1 cellular context compared by ENCODE assay signal in the genomic region with DNA sequence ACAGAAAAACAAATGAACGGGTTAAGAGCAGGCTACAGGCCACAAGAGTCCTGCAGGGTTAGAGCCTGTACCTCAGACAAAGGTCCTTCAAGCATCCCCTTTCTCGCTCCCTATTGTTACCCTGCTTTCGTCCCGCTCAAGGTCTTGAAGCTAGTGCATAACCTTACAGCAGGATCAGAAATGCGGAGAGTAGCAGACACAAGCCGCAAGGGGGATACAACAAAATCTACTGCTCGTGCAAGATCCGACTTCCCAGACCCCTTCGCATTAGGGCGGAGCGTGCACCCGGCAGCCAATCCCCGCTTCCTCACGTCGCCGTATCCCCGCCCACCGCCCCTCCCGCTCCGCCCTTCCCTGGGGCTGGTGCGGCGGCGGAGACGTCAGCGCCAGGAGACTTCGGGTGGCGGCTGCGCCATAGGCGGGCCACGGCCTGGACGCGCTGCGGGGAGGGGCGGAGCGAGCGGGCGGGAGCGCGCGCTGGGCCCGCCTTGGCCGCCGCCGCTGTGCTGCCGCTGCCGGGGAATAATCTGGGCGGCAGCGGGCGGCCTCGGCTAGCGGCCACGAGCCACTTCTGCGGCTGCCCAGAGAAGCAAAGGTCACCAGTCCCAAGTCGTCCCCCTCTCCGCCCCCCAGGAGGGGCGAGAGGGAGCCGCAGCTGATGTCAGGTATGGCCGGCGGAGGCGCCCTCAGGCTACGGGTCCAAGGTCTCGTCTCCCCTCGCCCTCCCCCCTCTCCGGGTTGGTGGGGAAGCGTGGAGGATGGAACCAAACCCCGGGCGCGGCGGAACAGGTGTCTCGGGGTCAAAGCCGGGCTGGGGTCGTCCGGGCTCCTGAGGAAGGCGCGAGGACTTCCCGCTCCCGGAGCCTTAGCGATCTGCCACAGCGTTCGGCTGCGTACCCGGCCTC.
TF ChIP-seq lines count a peak whose summit lies in the region.

A gene (plus strand): TSS at position 389 of the 905 bp plus-strand sequence. CDS start 51,776 bp downstream, outside the sequence.

TF ChIP-seq in HepG2, 621 proteins besides CTCF, POLR2A, EP300 and RAD21 (continued from another document and continues in another):
- TF ChIP-seq NFYB (CRISPR knock-in tag; IDR thresholded peaks at IDR 0.05) = peak; percentile 76
- TF ChIP-seq SP2 (CRISPR knock-in tag; IDR thresholded peaks at IDR 0.05) = peak; percentile 66
- peak; percentile 55 for TF ChIP-seq DR1 (CRISPR knock-in tag; IDR thresholded peaks at IDR 0.05)
- TF ChIP-seq, protein P1, sequence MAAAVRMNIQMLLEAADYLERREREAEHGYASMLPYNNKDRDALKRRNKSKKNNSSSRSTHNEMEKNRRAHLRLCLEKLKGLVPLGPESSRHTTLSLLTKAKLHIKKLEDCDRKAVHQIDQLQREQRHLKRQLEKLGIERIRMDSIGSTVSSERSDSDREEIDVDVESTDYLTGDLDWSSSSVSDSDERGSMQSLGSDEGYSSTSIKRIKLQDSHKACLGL (CRISPR knock-in tag; IDR thresholded peaks at IDR 0.05) = no peak; the same call in 1 of the 2 replicates
- TF ChIP-seq, protein P2, sequence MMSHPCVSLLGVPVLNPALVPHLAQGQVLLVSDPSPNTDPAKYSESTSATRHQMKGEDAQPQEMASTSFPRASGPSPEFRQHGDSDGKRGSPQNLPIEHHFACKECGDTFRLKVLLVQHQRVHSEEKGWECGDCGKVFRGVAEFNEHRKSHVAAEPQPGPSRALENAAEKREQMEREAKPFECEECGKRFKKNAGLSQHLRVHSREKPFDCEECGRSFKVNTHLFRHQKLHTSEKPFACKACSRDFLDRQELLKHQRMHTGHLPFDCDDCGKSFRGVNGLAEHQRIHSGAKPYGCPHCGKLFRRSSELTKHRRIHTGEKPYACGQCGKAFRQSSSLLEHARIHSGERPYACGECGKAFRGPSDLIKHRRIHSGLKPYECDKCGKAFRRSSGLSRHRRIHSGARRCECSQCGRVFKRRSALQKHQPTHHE (CRISPR knock-in tag; IDR thresholded peaks at IDR 0.05; ENCODE audit: borderline replicate concordance) = peak; percentile 24; the same call in 1 of the 2 replicates
- 0 out of 2 replicates have a peak, but pooled peaks have one; percentile 47 for TF ChIP-seq KDM4B (CRISPR knock-in tag; IDR thresholded peaks at IDR 0.05)
- peak; percentile 72 for TF ChIP-seq RBM39 (IDR thresholded peaks at IDR 0.05; ENCODE audit: low read depth, low read length, poor library complexity, severe bottlenecking)
- no peak for TF ChIP-seq ZNF20 (CRISPR knock-in tag; IDR thresholded peaks at IDR 0.05)
- peak; percentile 74 for TF ChIP-seq RXRA (CRISPR knock-in tag; IDR thresholded peaks at IDR 0.05)
- TF ChIP-seq, protein P3, sequence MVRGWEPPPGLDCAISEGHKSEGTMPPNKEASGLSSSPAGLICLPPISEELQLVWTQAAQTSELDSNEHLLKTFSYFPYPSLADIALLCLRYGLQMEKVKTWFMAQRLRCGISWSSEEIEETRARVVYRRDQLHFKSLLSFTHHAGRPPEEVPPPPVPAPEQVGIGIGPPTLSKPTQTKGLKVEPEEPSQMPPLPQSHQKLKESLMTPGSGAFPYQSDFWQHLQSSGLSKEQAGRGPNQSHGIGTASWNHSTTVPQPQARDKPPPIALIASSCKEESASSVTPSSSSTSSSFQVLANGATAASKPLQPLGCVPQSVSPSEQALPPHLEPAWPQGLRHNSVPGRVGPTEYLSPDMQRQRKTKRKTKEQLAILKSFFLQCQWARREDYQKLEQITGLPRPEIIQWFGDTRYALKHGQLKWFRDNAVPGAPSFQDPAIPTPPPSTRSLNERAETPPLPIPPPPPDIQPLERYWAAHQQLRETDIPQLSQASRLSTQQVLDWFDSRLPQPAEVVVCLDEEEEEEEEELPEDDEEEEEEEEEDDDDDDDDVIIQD (CRISPR knock-in tag; IDR thresholded peaks at IDR 0.05; ENCODE audit: low read depth) = peak; percentile 14; the same call in 1 of the 2 replicates
- no peak for TF ChIP-seq MZF1 (CRISPR knock-in tag; IDR thresholded peaks at IDR 0.05; ENCODE audit: borderline replicate concordance)
- peak; percentile 44; the same call in 1 of the 2 replicates for TF ChIP-seq RCOR2 (CRISPR knock-in tag; IDR thresholded peaks at IDR 0.05)
- TF ChIP-seq, protein P4, sequence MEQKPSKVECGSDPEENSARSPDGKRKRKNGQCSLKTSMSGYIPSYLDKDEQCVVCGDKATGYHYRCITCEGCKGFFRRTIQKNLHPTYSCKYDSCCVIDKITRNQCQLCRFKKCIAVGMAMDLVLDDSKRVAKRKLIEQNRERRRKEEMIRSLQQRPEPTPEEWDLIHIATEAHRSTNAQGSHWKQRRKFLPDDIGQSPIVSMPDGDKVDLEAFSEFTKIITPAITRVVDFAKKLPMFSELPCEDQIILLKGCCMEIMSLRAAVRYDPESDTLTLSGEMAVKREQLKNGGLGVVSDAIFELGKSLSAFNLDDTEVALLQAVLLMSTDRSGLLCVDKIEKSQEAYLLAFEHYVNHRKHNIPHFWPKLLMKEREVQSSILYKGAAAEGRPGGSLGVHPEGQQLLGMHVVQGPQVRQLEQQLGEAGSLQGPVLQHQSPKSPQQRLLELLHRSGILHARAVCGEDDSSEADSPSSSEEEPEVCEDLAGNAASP (CRISPR knock-in tag; IDR thresholded peaks at IDR 0.05; ENCODE audit: borderline replicate concordance) = peak; percentile 82
- TF ChIP-seq, protein P5, sequence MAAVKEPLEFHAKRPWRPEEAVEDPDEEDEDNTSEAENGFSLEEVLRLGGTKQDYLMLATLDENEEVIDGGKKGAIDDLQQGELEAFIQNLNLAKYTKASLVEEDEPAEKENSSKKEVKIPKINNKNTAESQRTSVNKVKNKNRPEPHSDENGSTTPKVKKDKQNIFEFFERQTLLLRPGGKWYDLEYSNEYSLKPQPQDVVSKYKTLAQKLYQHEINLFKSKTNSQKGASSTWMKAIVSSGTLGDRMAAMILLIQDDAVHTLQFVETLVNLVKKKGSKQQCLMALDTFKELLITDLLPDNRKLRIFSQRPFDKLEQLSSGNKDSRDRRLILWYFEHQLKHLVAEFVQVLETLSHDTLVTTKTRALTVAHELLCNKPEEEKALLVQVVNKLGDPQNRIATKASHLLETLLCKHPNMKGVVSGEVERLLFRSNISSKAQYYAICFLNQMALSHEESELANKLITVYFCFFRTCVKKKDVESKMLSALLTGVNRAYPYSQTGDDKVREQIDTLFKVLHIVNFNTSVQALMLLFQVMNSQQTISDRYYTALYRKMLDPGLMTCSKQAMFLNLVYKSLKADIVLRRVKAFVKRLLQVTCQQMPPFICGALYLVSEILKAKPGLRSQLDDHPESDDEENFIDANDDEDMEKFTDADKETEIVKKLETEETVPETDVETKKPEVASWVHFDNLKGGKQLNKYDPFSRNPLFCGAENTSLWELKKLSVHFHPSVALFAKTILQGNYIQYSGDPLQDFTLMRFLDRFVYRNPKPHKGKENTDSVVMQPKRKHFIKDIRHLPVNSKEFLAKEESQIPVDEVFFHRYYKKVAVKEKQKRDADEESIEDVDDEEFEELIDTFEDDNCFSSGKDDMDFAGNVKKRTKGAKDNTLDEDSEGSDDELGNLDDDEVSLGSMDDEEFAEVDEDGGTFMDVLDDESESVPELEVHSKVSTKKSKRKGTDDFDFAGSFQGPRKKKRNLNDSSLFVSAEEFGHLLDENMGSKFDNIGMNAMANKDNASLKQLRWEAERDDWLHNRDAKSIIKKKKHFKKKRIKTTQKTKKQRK (IDR thresholded peaks at IDR 0.05; ENCODE audit: low read length) = no peak
- TF ChIP-seq ZNF768 (CRISPR knock-in tag; IDR thresholded peaks at IDR 0.05) = peak; percentile 52
- peak; percentile 90 for TF ChIP-seq KMT2A (CRISPR knock-in tag; IDR thresholded peaks at IDR 0.05)
- TF ChIP-seq CCAR2 (optimal IDR thresholded peaks at IDR 0.05; ENCODE audit: low read depth, low read length) = no peak
- peak; percentile 90 for TF ChIP-seq CEBPG (CRISPR knock-in tag; IDR thresholded peaks at IDR 0.05)
- TF ChIP-seq ZNF430 (CRISPR knock-in tag; IDR thresholded peaks at IDR 0.05) = peak; percentile 74; the same call in 1 of the 2 replicates
- peak; percentile 64 for TF ChIP-seq ZC3H13 (CRISPR knock-in tag; IDR thresholded peaks at IDR 0.05)
- TF ChIP-seq ZNF589 (CRISPR knock-in tag; conservative IDR thresholded peaks at IDR 0.05) = peak; percentile 56; the same call in 1 of the 2 replicates
- 0 out of 2 replicates have a peak, but pooled peaks have one; percentile 77 for TF ChIP-seq ZNF703 (CRISPR knock-in tag; IDR thresholded peaks at IDR 0.05; ENCODE audit: borderline replicate concordance)
- no peak for TF ChIP-seq ZBTB1 (CRISPR knock-in tag; IDR thresholded peaks at IDR 0.05; ENCODE audit: borderline replicate concordance)
- peak; percentile 57 for TF ChIP-seq ZNF205 (CRISPR knock-in tag; IDR thresholded peaks at IDR 0.05)
- peak; percentile 75 for TF ChIP-seq ZSCAN9 (CRISPR knock-in tag; IDR thresholded peaks at IDR 0.05; ENCODE audit: borderline replicate concordance)
- TF ChIP-seq, protein P6, sequence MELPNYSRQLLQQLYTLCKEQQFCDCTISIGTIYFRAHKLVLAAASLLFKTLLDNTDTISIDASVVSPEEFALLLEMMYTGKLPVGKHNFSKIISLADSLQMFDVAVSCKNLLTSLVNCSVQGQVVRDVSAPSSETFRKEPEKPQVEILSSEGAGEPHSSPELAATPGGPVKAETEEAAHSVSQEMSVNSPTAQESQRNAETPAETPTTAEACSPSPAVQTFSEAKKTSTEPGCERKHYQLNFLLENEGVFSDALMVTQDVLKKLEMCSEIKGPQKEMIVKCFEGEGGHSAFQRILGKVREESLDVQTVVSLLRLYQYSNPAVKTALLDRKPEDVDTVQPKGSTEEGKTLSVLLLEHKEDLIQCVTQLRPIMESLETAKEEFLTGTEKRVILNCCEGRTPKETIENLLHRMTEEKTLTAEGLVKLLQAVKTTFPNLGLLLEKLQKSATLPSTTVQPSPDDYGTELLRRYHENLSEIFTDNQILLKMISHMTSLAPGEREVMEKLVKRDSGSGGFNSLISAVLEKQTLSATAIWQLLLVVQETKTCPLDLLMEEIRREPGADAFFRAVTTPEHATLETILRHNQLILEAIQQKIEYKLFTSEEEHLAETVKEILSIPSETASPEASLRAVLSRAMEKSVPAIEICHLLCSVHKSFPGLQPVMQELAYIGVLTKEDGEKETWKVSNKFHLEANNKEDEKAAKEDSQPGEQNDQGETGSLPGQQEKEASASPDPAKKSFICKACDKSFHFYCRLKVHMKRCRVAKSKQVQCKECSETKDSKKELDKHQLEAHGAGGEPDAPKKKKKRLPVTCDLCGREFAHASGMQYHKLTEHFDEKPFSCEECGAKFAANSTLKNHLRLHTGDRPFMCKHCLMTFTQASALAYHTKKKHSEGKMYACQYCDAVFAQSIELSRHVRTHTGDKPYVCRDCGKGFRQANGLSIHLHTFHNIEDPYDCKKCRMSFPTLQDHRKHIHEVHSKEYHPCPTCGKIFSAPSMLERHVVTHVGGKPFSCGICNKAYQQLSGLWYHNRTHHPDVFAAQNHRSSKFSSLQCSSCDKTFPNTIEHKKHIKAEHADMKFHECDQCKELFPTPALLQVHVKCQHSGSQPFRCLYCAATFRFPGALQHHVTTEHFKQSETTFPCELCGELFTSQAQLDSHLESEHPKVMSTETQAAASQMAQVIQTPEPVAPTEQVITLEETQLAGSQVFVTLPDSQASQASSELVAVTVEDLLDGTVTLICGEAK (IDR thresholded peaks at IDR 0.05) = no peak
- TF ChIP-seq, protein P6 (CRISPR knock-in tag; IDR thresholded peaks at IDR 0.05) = peak; percentile 60; the same call in 1 of the 2 replicates
- peak; percentile 83 for TF ChIP-seq ZNF501 (CRISPR knock-in tag; IDR thresholded peaks at IDR 0.05)
- TF ChIP-seq CC2D1A (CRISPR knock-in tag; IDR thresholded peaks at IDR 0.05) = no peak
- TF ChIP-seq ZSCAN31 (CRISPR knock-in tag; IDR thresholded peaks at IDR 0.05; ENCODE audit: low read depth) = peak; percentile 46; the same call in 1 of the 2 replicates
- TF ChIP-seq ZNF781 (CRISPR knock-in tag; IDR thresholded peaks at IDR 0.05; ENCODE audit: borderline replicate concordance, not compliant biosample characterization) = no peak
- TF ChIP-seq ZNF546 (CRISPR knock-in tag; conservative IDR thresholded peaks at IDR 0.05) = no peak; the same call in 1 of the 2 replicates
- TF ChIP-seq TARDBP (CRISPR knock-in tag; IDR thresholded peaks at IDR 0.05) = peak; percentile 68
